ENCODE assay signal across 32 cellular contexts in the genomic region with DNA sequence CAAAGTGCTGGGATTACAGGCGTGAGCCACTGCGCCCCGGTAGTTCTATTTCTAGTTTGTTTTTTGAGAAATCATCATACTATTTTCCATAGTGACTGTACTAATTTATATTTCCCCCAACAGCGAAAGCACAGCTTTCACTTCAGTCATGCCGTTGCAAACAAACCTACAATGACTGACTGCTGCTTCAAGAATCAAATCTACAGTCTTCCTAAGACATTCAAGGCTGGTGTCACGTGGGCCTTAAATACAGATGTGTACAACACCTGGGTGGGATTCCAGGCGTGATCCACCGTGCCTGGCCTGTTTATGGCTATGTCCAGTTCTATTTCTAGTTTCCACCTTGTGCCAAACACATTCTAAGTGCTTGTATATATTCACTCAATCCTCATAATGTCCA.
A peak's percentile ranks its signal among the peaks of the same experiment; 100 is the strongest.
DNase-seq lines count a peak whose midpoint lies in the region; ATAC-seq and TF ChIP-seq lines count a peak whose summit lies in the region.
"Had no signal": no experiment of that assay in that cellular context is flagged by ENCODE, and none has a peak within 500 bp of the region (broad histone marks: within the 10 kb centered on the region; RNA-seq: fewer than 3 reads in every experiment).

No MANE protein-coding gene starts in this region.

- H3K9me3 ChIP-seq in sigmoid colon (no peaks in the 10 kb centered on the region), trophoblast cell (ENCODE audit: insufficient read depth, low read depth, low read length) (peaks cover 3% of the 10 kb centered on the region)
- H3K9me3 ChIP-seq: Caco-2, esophagus squamous epithelium, mucosa of descending colon, pancreas, vagina had no signal

- H2BK120ac ChIP-seq in trophoblast cell (ENCODE audit: insufficient read depth, low read length, poor library complexity), result no peak overlapping the region

- H3K36me3 ChIP-seq in sigmoid colon (no peaks in the 10 kb centered on the region), trophoblast cell (ENCODE audit: control insufficient read depth in 1 of 2, insufficient read depth in 2 of 2, low read length in 2 of 2) (no peaks in the 10 kb centered on the region)
- H3K36me3 ChIP-seq: vagina had no signal

- ATAC-seq in activated CD4-positive, alpha-beta T cell treated with anti-CD3 and anti-CD28 coated beads for 36 hours, result peak; percentile 23
- peak; percentile 63 for ATAC-seq in activated T-helper 17 cell treated with anti-CD3 and anti-CD28 coated beads, Interleukin-2, amount 50 U/mL, for 72 hours (replicated peaks)
- no peak for ATAC-seq in GM19467 (IDR thresholded peaks at IDR 0.05; ENCODE audit: unreplicated experiment)
- ATAC-seq: T-helper 17 cell had no signal

- no peak overlapping the region for H2AK5ac ChIP-seq in trophoblast cell (ENCODE audit: low read length)

- no peak overlapping the region for H3K18ac ChIP-seq in trophoblast cell (ENCODE audit: low read length)

- no peaks in the 10 kb centered on the region for H3K79me1 ChIP-seq in trophoblast cell (ENCODE audit: low read length)

- H3K9me3 Mint-ChIP-seq in activated CD4-positive, alpha-beta T cell treated with anti-CD3 and anti-CD28 coated beads for 36 hours (ENCODE audit: low read depth), result no peaks in the 10 kb centered on the region
- no peaks in the 10 kb centered on the region for H3K9me3 Mint-ChIP-seq in activated T-helper 17 cell treated with anti-CD3 and anti-CD28 coated beads, Interleukin-2, amount 50 U/mL, for 72 hours
- no peaks in the 10 kb centered on the region for H3K9me3 Mint-ChIP-seq in osteocyte (ENCODE audit: unreplicated experiment)
- H3K9me3 Mint-ChIP-seq: dendritic cell treated with granulocyte-macrophage colony-stimulating factor and Interleukin-4, amounts not matched to agents 40 ng/mL and 50 ng/mL, for 4 days; endodermal cell had no signal

- no peak overlapping the region for H3K14ac ChIP-seq in trophoblast cell (ENCODE audit: low read length)

- no peak overlapping the region for H3K27ac Mint-ChIP-seq in activated CD4-positive, alpha-beta T cell treated with anti-CD3 and anti-CD28 coated beads for 36 hours
- peak overlapping the region; percentile 66 for H3K27ac Mint-ChIP-seq in activated T-helper 17 cell treated with anti-CD3 and anti-CD28 coated beads, Interleukin-2, amount 50 U/mL, for 72 hours
- H3K27ac Mint-ChIP-seq in osteocyte (ENCODE audit: unreplicated experiment), result no peak overlapping the region
- H3K27ac Mint-ChIP-seq: dendritic cell treated with granulocyte-macrophage colony-stimulating factor and Interleukin-4, amounts not matched to agents 40 ng/mL and 50 ng/mL, for 4 days; endodermal cell; GM23338; nephron; T-helper 17 cell had no signal

- no peak for TF ChIP-seq EP300 in sigmoid colon (IDR thresholded peaks at IDR 0.05)

- no peak overlapping the region for H4K8ac ChIP-seq in trophoblast cell (ENCODE audit: low read depth, low read length)

- H3K27me3 Mint-ChIP-seq in activated CD4-positive, alpha-beta T cell treated with anti-CD3 and anti-CD28 coated beads for 36 hours, result peaks cover 5% of the 10 kb centered on the region
- H3K27me3 Mint-ChIP-seq in activated T-helper 17 cell treated with anti-CD3 and anti-CD28 coated beads, Interleukin-2, amount 50 U/mL, for 72 hours, result no peaks in the 10 kb centered on the region
- no peaks in the 10 kb centered on the region for H3K27me3 Mint-ChIP-seq in osteocyte (ENCODE audit: unreplicated experiment)
- H3K27me3 Mint-ChIP-seq: dendritic cell treated with granulocyte-macrophage colony-stimulating factor and Interleukin-4, amounts not matched to agents 40 ng/mL and 50 ng/mL, for 4 days; T-helper 17 cell had no signal

- no peak overlapping the region for H4K12ac ChIP-seq in trophoblast cell (ENCODE audit: low read depth, low read length)

- no peak overlapping the region for H4K91ac ChIP-seq in trophoblast cell (ENCODE audit: low read depth, low read length)

- no peak for DNase-seq in activated CD4-positive, alpha-beta T cell treated with anti-CD3 and anti-CD28 coated beads for 36 hours
- DNase-seq in activated CD4-positive, alpha-beta T cell treated with anti-CD3 and anti-CD28 coated beads for 1 hour, result no peak
- DNase-seq in fibroblast of mammary gland (ENCODE audit: low read depth) (peak; percentile 32), sigmoid colon (no peak), osteocyte (ENCODE audit: extremely low spot score, unreplicated experiment) (no peak), trophoblast cell (no peak)
- DNase-seq: activated CD4-positive, alpha-beta T cell treated with anti-CD3 and anti-CD28 coated beads for 48 hours; activated gamma-delta T cell; Caco-2; central memory CD4-positive, alpha-beta T cell; DND-41; endodermal cell; esophagus squamous epithelium; KBM-7; left colon; mammary epithelial cell; mucosa of descending colon; NCI-H2029; NCI-H524; pancreas; PC-9; stimulated activated naive CD4-positive, alpha-beta T cell; T-helper 17 cell had no signal

- H3K79me2 ChIP-seq in trophoblast cell (ENCODE audit: control insufficient read depth, insufficient read depth, low read length, poor library complexity), result no peaks in the 10 kb centered on the region
- H3K79me2 ChIP-seq: hepatocyte had no signal

- H2BK5ac ChIP-seq in trophoblast cell (ENCODE audit: low read depth, low read length, poor library complexity), result no peak overlapping the region

- H3K4me1 Mint-ChIP-seq in activated CD4-positive, alpha-beta T cell treated with anti-CD3 and anti-CD28 coated beads for 36 hours, result no peaks in the 10 kb centered on the region
- peaks cover 5% of the 10 kb centered on the region for H3K4me1 Mint-ChIP-seq in activated T-helper 17 cell treated with anti-CD3 and anti-CD28 coated beads, Interleukin-2, amount 50 U/mL, for 72 hours
- H3K4me1 Mint-ChIP-seq in osteocyte (ENCODE audit: unreplicated experiment), result peaks cover 15% of the 10 kb centered on the region
- H3K4me1 Mint-ChIP-seq: CD14-positive monocyte, endodermal cell had no signal

- no peak overlapping the region for H3K4me3 Mint-ChIP-seq in activated CD4-positive, alpha-beta T cell treated with anti-CD3 and anti-CD28 coated beads for 36 hours
- no peak overlapping the region for H3K4me3 Mint-ChIP-seq in activated T-helper 17 cell treated with anti-CD3 and anti-CD28 coated beads, Interleukin-2, amount 50 U/mL, for 72 hours
- no peak overlapping the region for H3K4me3 Mint-ChIP-seq in osteocyte (ENCODE audit: unreplicated experiment)
- H3K4me3 Mint-ChIP-seq: CD14-positive monocyte; dendritic cell treated with granulocyte-macrophage colony-stimulating factor and Interleukin-4, amounts not matched to agents 40 ng/mL and 50 ng/mL, for 4 days; endodermal cell; GM23338; nephron; T-helper 17 cell had no signal

- TF ChIP-seq CTCF in fibroblast of mammary gland (conservative IDR thresholded peaks at IDR 0.05; ENCODE audit: control insufficient read depth, insufficient read depth, low read depth, low read length), result no peak
- no peak for TF ChIP-seq CTCF in sigmoid colon (IDR thresholded peaks at IDR 0.05)
- TF ChIP-seq CTCF in osteocyte (IDR thresholded peaks at IDR 0.05), result no peak

- H3K9ac ChIP-seq in trophoblast cell (ENCODE audit: low read length), result no peak overlapping the region

- no peak overlapping the region for H3K23ac ChIP-seq in trophoblast cell (ENCODE audit: low read length)

- H2AFZ ChIP-seq in trophoblast cell (ENCODE audit: insufficient read depth, low read length, poor library complexity), result no peak overlapping the region
- H2AFZ ChIP-seq: GM23338, hepatocyte, PC-9 had no signal

- no peak for TF ChIP-seq POLR2A in sigmoid colon (IDR thresholded peaks at IDR 0.05)

- H3K4me3 ChIP-seq in fibroblast of mammary gland (ENCODE audit: control insufficient read depth, low read depth, low read length), result no peak overlapping the region
- no peak overlapping the region for H3K4me3 ChIP-seq in sigmoid colon
- no peak overlapping the region for H3K4me3 ChIP-seq in trophoblast cell (ENCODE audit: low read depth, low read length)
- H3K4me3 ChIP-seq: esophagus squamous epithelium, GM23338, hepatocyte, mucosa of descending colon, pancreas, PC-9, smooth muscle cell had no signal

- CTCF ChIA-PET in activated CD4-positive, alpha-beta T cell treated with anti-CD3 and anti-CD28 coated beads for 36 hours (lab: Charles Lee), result no interaction called here

- H3K27ac ChIP-seq in sigmoid colon (peak overlapping the region; percentile 73 to 93 (median 86)), trophoblast cell (ENCODE audit: low read depth, low read length) (no peak overlapping the region)
- H3K27ac ChIP-seq: hepatocyte, PC-9, vagina had no signal

- intact Hi-C loops in activated CD4-positive, alpha-beta T cell treated with anti-CD3 and anti-CD28 coated beads for 36 hours (cut with DNase I, micrococcal nuclease), result no loop called here
- intact Hi-C loops in sigmoid colon (cut with DNase I), result loop anchor here (2.0 to 5.0 kb wide), 2 partner anchors 23 to 41 kb away; no protein-coding TSS in a partner anchor

- H3K4ac ChIP-seq in trophoblast cell (ENCODE audit: low read depth, low read length), result no peak overlapping the region

- no peaks in the 10 kb centered on the region for H3K36me3 Mint-ChIP-seq in activated CD4-positive, alpha-beta T cell treated with anti-CD3 and anti-CD28 coated beads for 36 hours (ENCODE audit: low read depth)
- H3K36me3 Mint-ChIP-seq in activated T-helper 17 cell treated with anti-CD3 and anti-CD28 coated beads, Interleukin-2, amount 50 U/mL, for 72 hours (ENCODE audit: low read depth), result no peaks in the 10 kb centered on the region
- H3K36me3 Mint-ChIP-seq in osteocyte (ENCODE audit: unreplicated experiment), result peaks cover 5% of the 10 kb centered on the region

- H3K27me3 ChIP-seq in sigmoid colon, result no peaks in the 10 kb centered on the region
- H3K27me3 ChIP-seq in trophoblast cell (ENCODE audit: insufficient read depth, low read length), result no peaks in the 10 kb centered on the region
- H3K27me3 ChIP-seq: esophagus squamous epithelium, hepatocyte, pancreas, vagina had no signal

- 85 to 88% methylated on average over 8 of the region's 8 CpGs for WGBS in sigmoid colon, 2 donors
- no CpG with 5 or more reads among the region's 8 CpGs for whole genome bisulfite sequencing in trophoblast cell (ENCODE audit: extremely low coverage, insufficient coverage, insufficient read length)

- H2BK12ac ChIP-seq in trophoblast cell (ENCODE audit: low read length), result no peak overlapping the region

- no peak overlapping the region for H3K4me2 ChIP-seq in trophoblast cell (ENCODE audit: low read length)
- H3K4me2 ChIP-seq: GM23338, hepatocyte, PC-9, smooth muscle cell had no signal

- H3K4me1 ChIP-seq in sigmoid colon (peaks cover 0 to 50% (median 35%) of the 10 kb centered on the region in 4 donors), trophoblast cell (ENCODE audit: control insufficient read depth in 1 of 2, insufficient read depth in 2 of 2, low read length in 2 of 2) (peaks cover 0 to 4% of the 10 kb centered on the region in 2 experiments)
- H3K4me1 ChIP-seq: Caco-2 had no signal

- POLR2A ChIA-PET in activated CD4-positive, alpha-beta T cell treated with anti-CD3 and anti-CD28 coated beads for 36 hours (lab: Charles Lee), result no interaction called here
